Comparison of ENCODE assay signal across 20 cellular contexts in genomic region chr7:13656330-13656729, GRCh38.
"Had no signal": no experiment of that assay in that cellular context is flagged by ENCODE, and none has a peak within 500 bp of the region (broad histone marks: within the 10 kb centered on the region; RNA-seq: fewer than 3 reads in every experiment).

No MANE protein-coding gene starts in this region.

- H3K4me1 Mint-ChIP-seq: IgD-negative memory B cell, T-cell had no signal

- H3K9ac ChIP-seq: SK-N-SH had no signal

- H3K27ac ChIP-seq: RWPE1 had no signal

- H3K27ac Mint-ChIP-seq: IgD-negative memory B cell, T-cell had no signal

- H3K4me2 ChIP-seq: SK-N-SH had no signal

- DNase-seq: KBM-7, MV-4-11, NCI-H1048, NCI-H1105, NCI-H1417, NCI-H1436 treated with DMSO at 0.1 percent for 48 hours, NCI-H1694, NCI-H187 treated with DMSO at 0.1 percent for 48 hours, NCI-H2029 treated with DMSO at 0.1 percent for 48 hours, NCI-H2107, NCI-H2227 treated with DMSO at 0.1 percent for 48 hours, NCI-H524, NCI-H526 treated with DMSO at 0.1 percent for 48 hours, NCI-H774, SHP77, SK-N-SH, SW 1271, T-cell had no signal

- H3K27me3 Mint-ChIP-seq: IgD-negative memory B cell, T-cell had no signal

- H3K36me3 Mint-ChIP-seq: T-cell had no signal

- ATAC-seq: T-cell had no signal

- H3K4me3 Mint-ChIP-seq: IgD-negative memory B cell, T-cell had no signal
